In genomic region chrX:142089193-142089592, GRCh38 we compare ENCODE assay signal across 9 cellular contexts.
DNase-seq lines count a peak whose midpoint lies in the region; ATAC-seq, FAIRE-seq and TF ChIP-seq lines count a peak whose summit lies in the region.
"Had no signal": no experiment of that assay in that cellular context is flagged by ENCODE, and none has a peak within 500 bp of the region (broad histone marks: within the 10 kb centered on the region; RNA-seq: fewer than 3 reads in every experiment).

No MANE protein-coding gene starts in this region.

- no peak overlapping the region for H3K27ac Mint-ChIP-seq in astrocyte (ENCODE audit: unreplicated experiment)

- no peak overlapping the region for H3K9ac ChIP-seq in astrocyte (ENCODE audit: low read length)

- H3K4me2 ChIP-seq in astrocyte (ENCODE audit: low read length) = no peak overlapping the region

- H3K4me3 ChIP-seq in BJ (ENCODE audit: low read depth, low read length) (no peak overlapping the region), astrocyte (ENCODE audit: insufficient read depth, low read depth, low read length) (no peak overlapping the region), left lung (no peak overlapping the region), prostate gland (no peak overlapping the region), ovary (no peak overlapping the region), aorta (ENCODE audit: low read length in 2 of 2) (no peak overlapping the region)

- POLR2A ChIA-PET in BJ (lab: Charles Lee) = no interaction called here

- ATAC-seq in left lung (peak; percentile 81), aorta (ENCODE audit: low FRiP score) (no peak)
- ATAC-seq: Right ventricle myocardium inferior had no signal

- intact Hi-C loops in left lung (cut with DNase I) = no loop called here
- intact Hi-C loops in prostate gland (cut with DNase I) = no loop called here
- intact Hi-C loops in ovary (cut with DNase I) = no loop called here
- intact Hi-C loops in aorta (cut with DNase I) = no loop called here

- CTCF ChIA-PET in BJ (lab: Yijun Ruan, JAX) = interaction anchor here (0.8 kb wide), 1 partner anchor 1274 kb away, joined by 3 read pairs; no protein-coding TSS in a partner anchor

- peaks cover 1% of the 10 kb centered on the region for H3K27me3 Mint-ChIP-seq in astrocyte (ENCODE audit: low read depth, unreplicated experiment)

- DNase-seq in BJ (ENCODE audit: low read depth) (no peak), HPDE6-E6E7 (ENCODE audit: extremely low spot score) (peak; percentile 12), astrocyte (ENCODE audit: low read depth) (peak; percentile 2), left lung (no peak), prostate gland (ENCODE audit: low spot score) (no peak), T1000 (lab: John Stamatoyannopoulos, UW) (no peak), ovary (no peak), aorta (no peak)

- H3K27ac ChIP-seq in astrocyte (ENCODE audit: low read depth, low read length) (no peak overlapping the region), left lung (no peak overlapping the region), prostate gland (no peak overlapping the region), ovary (no peak overlapping the region), aorta (ENCODE audit: low read depth in 1 of 2, low read length in 2 of 2) (no peak overlapping the region)

- H3K36me3 ChIP-seq in BJ (ENCODE audit: control insufficient read depth, insufficient read depth, low read length) (no peaks in the 10 kb centered on the region), astrocyte (ENCODE audit: insufficient read depth, low read length) (no peaks in the 10 kb centered on the region), left lung (no peaks in the 10 kb centered on the region), prostate gland (no peaks in the 10 kb centered on the region), ovary (no peaks in the 10 kb centered on the region), aorta (ENCODE audit: control insufficient read depth in 1 of 2, insufficient read depth in 2 of 2, low read length in 1 of 2) (no peaks in the 10 kb centered on the region)

- WGBS in prostate gland = 24% methylated on average over 1 of the region's 1 CpG
- 12 to 25% (median 14%) methylated on average over 1 of the region's 1 CpG for WGBS in ovary, 3 donors
- WGBS in aorta, 2 donors = 5 to 11% methylated on average over 1 of the region's 1 CpG

- TF ChIP-seq POLR2A in prostate gland (IDR thresholded peaks at IDR 0.05) (no peak), ovary (IDR thresholded peaks at IDR 0.05) (no peak)

- no peaks in the 10 kb centered on the region for H3K4me1 ChIP-seq in astrocyte (ENCODE audit: insufficient read depth, low read length)
- H3K4me1 ChIP-seq in left lung = no peaks in the 10 kb centered on the region
- no peaks in the 10 kb centered on the region for H3K4me1 ChIP-seq in prostate gland (replicated peaks)
- no peaks in the 10 kb centered on the region for H3K4me1 ChIP-seq in ovary (ENCODE audit: insufficient read depth)
- H3K4me1 ChIP-seq in aorta (ENCODE audit: control insufficient read depth in 1 of 2, insufficient read depth in 2 of 2, low read length in 2 of 2) = no peaks in the 10 kb centered on the region

- H3K9me3 Mint-ChIP-seq in astrocyte (ENCODE audit: unreplicated experiment) = no peaks in the 10 kb centered on the region

- no peaks in the 10 kb centered on the region for H3K4me1 Mint-ChIP-seq in astrocyte (ENCODE audit: low read depth, unreplicated experiment)

- H4K20me1 ChIP-seq in astrocyte (ENCODE audit: insufficient read depth, low read length) = no peaks in the 10 kb centered on the region

- FAIRE-seq in astrocyte (lab: Jason Lieb, UNC) = peak; percentile 75

- no peak overlapping the region for H2AFZ ChIP-seq in astrocyte (ENCODE audit: low read depth, low read length)

- TF ChIP-seq CTCF in BJ (IDR thresholded peaks at IDR 0.05; ENCODE audit: insufficient read depth, low read depth, low read length) = peak; percentile 32; the same call in 1 of the 2 replicates
- TF ChIP-seq CTCF in astrocyte (IDR thresholded peaks at IDR 0.05; ENCODE audit: insufficient read depth, low read depth, low read length) = peak; percentile 24
- peak; percentile 18 to 43 for TF ChIP-seq CTCF in left lung (IDR thresholded peaks at IDR 0.05)
- peak in 2 of 4 experiments; percentile 3 to 22 for TF ChIP-seq CTCF in prostate gland (IDR thresholded peaks at IDR 0.05)
- no peak for TF ChIP-seq CTCF in ovary (IDR thresholded peaks at IDR 0.05)

- H3K79me2 ChIP-seq in astrocyte (ENCODE audit: insufficient read depth, low read length) = no peaks in the 10 kb centered on the region

- no peaks in the 10 kb centered on the region for H3K36me3 Mint-ChIP-seq in astrocyte (ENCODE audit: low read depth, unreplicated experiment)

- TF ChIP-seq EP300 in ovary (IDR thresholded peaks at IDR 0.05) = no peak

- no peak overlapping the region for H3K4me3 Mint-ChIP-seq in astrocyte (ENCODE audit: unreplicated experiment)

- no peaks in the 10 kb centered on the region for H3K9me3 ChIP-seq in astrocyte (ENCODE audit: insufficient read depth, low read depth, low read length)
- no peaks in the 10 kb centered on the region for H3K9me3 ChIP-seq in left lung
- no peaks in the 10 kb centered on the region for H3K9me3 ChIP-seq in prostate gland
- no peaks in the 10 kb centered on the region for H3K9me3 ChIP-seq in ovary
- no peaks in the 10 kb centered on the region for H3K9me3 ChIP-seq in aorta (ENCODE audit: control insufficient read depth, low read length)

- H3K27me3 ChIP-seq in BJ (ENCODE audit: control insufficient read depth, insufficient read depth, low read length) = no peaks in the 10 kb centered on the region
- H3K27me3 ChIP-seq in astrocyte (ENCODE audit: insufficient read depth, low read length) = no peaks in the 10 kb centered on the region
- H3K27me3 ChIP-seq in left lung = no peaks in the 10 kb centered on the region
- H3K27me3 ChIP-seq in prostate gland (replicated peaks; ENCODE audit: insufficient read depth) = no peaks in the 10 kb centered on the region
- H3K27me3 ChIP-seq in ovary = no peaks in the 10 kb centered on the region
- H3K27me3 ChIP-seq in aorta (ENCODE audit: control insufficient read depth in 1 of 2, insufficient read depth in 2 of 2, low read length in 1 of 2) = no peaks in the 10 kb centered on the region

Comparison
In these comparisons a context has a peak if more than half of its experiments do, and no peak if none do; other contexts are left out.
1. DNase-seq: peak in HPDE6-E6E7 (single experiment) and astrocyte (single experiment); none in BJ (single experiment), left lung (0 of 2), prostate gland (single experiment), T1000 (single experiment), ovary (0 of 5) and aorta (0 of 2).
2. CTCF ChIP-seq: peak in BJ (single experiment), astrocyte (single experiment) and left lung (2 of 2); none in ovary (0 of 3).